ENCODE assay signal across 1 cellular context in the genomic region with DNA sequence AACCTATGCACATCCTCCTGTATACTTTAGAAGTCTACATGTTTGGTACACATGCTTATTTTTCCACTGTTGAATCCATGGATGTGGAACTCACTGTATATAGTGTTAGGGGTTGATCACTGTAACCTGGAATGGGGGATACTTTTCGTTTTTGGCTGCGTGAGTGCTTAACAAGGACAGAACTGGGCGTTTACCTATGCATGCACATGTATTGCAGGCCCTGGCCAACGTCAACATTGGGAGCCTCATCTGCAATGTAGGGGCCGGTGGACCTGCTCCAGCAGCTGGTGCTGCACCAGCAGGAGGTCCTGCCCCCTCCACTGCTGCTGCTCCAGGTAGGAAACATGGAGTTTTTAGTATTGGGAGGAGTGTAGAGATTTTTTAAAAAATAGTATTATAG.
TF ChIP-seq lines count a peak whose summit lies in the region.

No MANE protein-coding gene starts in this region.

TF ChIP-seq in IMR-90, 13 proteins besides CTCF, POLR2A, EP300 and RAD21:
- no peak for TF ChIP-seq ELK1 (IDR thresholded peaks at IDR 0.05; ENCODE audit: borderline replicate concordance, low read depth, low read length)
TF ChIP-seq in IMR-90: peak in this region for 0.
